ENCODE assay signal across 8 cellular contexts in genomic region chr12:121513464-121514183, GRCh38.
DNase-seq lines count a peak whose midpoint lies in the region; ATAC-seq, FAIRE-seq and TF ChIP-seq lines count a peak whose summit lies in the region.

No MANE protein-coding gene starts in this region.

- H3K27me3 Mint-ChIP-seq in glutamatergic neuron (ENCODE audit: unreplicated experiment) = peaks cover 2% of the 10 kb centered on the region

- H3K36me3 Mint-ChIP-seq in glutamatergic neuron (ENCODE audit: unreplicated experiment) = no peaks in the 10 kb centered on the region

- H3K27ac Mint-ChIP-seq in glutamatergic neuron (ENCODE audit: unreplicated experiment) = no peak overlapping the region

- ATAC-seq in HG02970 (IDR thresholded peaks at IDR 0.05; ENCODE audit: low FRiP score, unreplicated experiment) (peak; percentile 51), GM18873 (IDR thresholded peaks at IDR 0.05; ENCODE audit: low FRiP score, unreplicated experiment) (no peak)

- peaks cover 13% of the 10 kb centered on the region for H3K4me1 Mint-ChIP-seq in glutamatergic neuron (ENCODE audit: low read depth, unreplicated experiment)

- FAIRE-seq in GM18507 (lab: Jason Lieb, UNC) = peak; percentile 73

- no peak for TF ChIP-seq CTCF in glutamatergic neuron (IDR thresholded peaks at IDR 0.05; ENCODE audit: partially characterized antibody, unreplicated experiment)

- H3K9me3 Mint-ChIP-seq in glutamatergic neuron (ENCODE audit: unreplicated experiment) = no peaks in the 10 kb centered on the region

- H3K4me3 Mint-ChIP-seq in glutamatergic neuron (ENCODE audit: unreplicated experiment) = peak overlapping the region; percentile 18

- DNase-seq in COLO829 (ENCODE audit: low spot score) (peak; percentile 51), GM18507 (ENCODE audit: extremely low spot score, insufficient read length, low read depth) (no peak), RPMI8226 (peak; percentile 39), glutamatergic neuron (peak; percentile 23), NCI-H446 (lab: John Stamatoyannopoulos, UW) (no peak), NCI-H345 (lab: John Stamatoyannopoulos, UW) (no peak)

Comparison
In these comparisons a context has a peak if more than half of its experiments do, and no peak if none do; other contexts are left out.
1. DNase-seq: peak in COLO829 (single experiment), RPMI8226 (single experiment) and glutamatergic neuron (single experiment); none in GM18507 (single experiment), NCI-H446 (0 of 2) and NCI-H345 (single experiment).